In genomic region chr19:11446652-11447301, GRCh38 we compare ENCODE assay signal across 8 cellular contexts. TPM values are rescaled to one million over a fixed set of nuclear protein-coding genes. Genes with fewer than 3 reads are reported as not detected.
DNase-seq lines count a peak whose midpoint lies in the region; ATAC-seq and TF ChIP-seq lines count a peak whose summit lies in the region.

No MANE protein-coding gene starts in this region.

- H3K9me2 ChIP-seq in OCI-LY7 (ENCODE audit: insufficient read depth, low read length): no peaks in the 10 kb centered on the region

- H3K9me3 ChIP-seq in OCI-LY7 (ENCODE audit: low read length): no peaks in the 10 kb centered on the region

- H3K79me2 ChIP-seq in OCI-LY7 (ENCODE audit: insufficient read depth, low read depth, low read length): no peaks in the 10 kb centered on the region

- DNase-seq in DMS 273 (lab: John Stamatoyannopoulos, UW; ENCODE audit: unreplicated experiment) (peak; percentile 80), DMS 273 treated with DMSO at 0.1 percent for 48 hours (lab: John Stamatoyannopoulos, UW) (no peak), OCI-LY7 (ENCODE audit: low spot score) (peak; percentile 59), left cardiac atrium (peak; percentile 59), retina (peak; percentile 66), GDM1 (lab: John Stamatoyannopoulos, UW) (no peak), lower leg skin (ENCODE audit: low spot score in 2 of 2) (no peak)
- DNase-seq in activated naive CD8-positive, alpha-beta T cell treated with anti-CD3 and anti-CD28 coated beads, Interleukin-2, amount 10 ng/mL, durations not matched to agents 7 days and 5 days: peak; percentile 69

- H3K4me3 Mint-ChIP-seq in activated naive CD8-positive, alpha-beta T cell treated with anti-CD3 and anti-CD28 coated beads, Interleukin-2, amount 10 ng/mL, durations not matched to agents 7 days and 5 days: no peak overlapping the region

- H2AFZ ChIP-seq in OCI-LY7 (ENCODE audit: low read length): no peak overlapping the region

- H3K36me3 Mint-ChIP-seq in activated naive CD8-positive, alpha-beta T cell treated with anti-CD3 and anti-CD28 coated beads, Interleukin-2, amount 10 ng/mL, durations not matched to agents 7 days and 5 days: peaks cover 3% of the 10 kb centered on the region

- POLR2A ChIA-PET in OCI-LY7 (lab: Charles Lee): no interaction called here
- POLR2A ChIA-PET in activated naive CD8-positive, alpha-beta T cell treated with anti-CD3 and anti-CD28 coated beads, Interleukin-2, amount 10 ng/mL, durations not matched to agents 7 days and 5 days (lab: Charles Lee): interaction anchor here (1.5 kb wide), 1 partner anchor 12 kb away, joined by 6 read pairs; the partner anchor contains the start of genes ODAD3 and PRKCSH

- no peaks in the 10 kb centered on the region for H4K20me1 ChIP-seq in OCI-LY7 (ENCODE audit: insufficient read depth, low read length)

- 52 to 73% methylated on average over 13 to 23 of the region's 23 CpGs for WGBS in lower leg skin, 2 donors

- TF ChIP-seq CTCF in OCI-LY7 (conservative IDR thresholded peaks at IDR 0.05; ENCODE audit: low read length) (peak; percentile 84), lower leg skin (IDR thresholded peaks at IDR 0.05) (no peak)

- peak; percentile 38 for ATAC-seq in activated naive CD8-positive, alpha-beta T cell treated with anti-CD3 and anti-CD28 coated beads, Interleukin-2, amount 10 ng/mL, durations not matched to agents 7 days and 5 days (ENCODE audit: low read depth)
- peak; percentile 69 to 75 for ATAC-seq in left cardiac atrium

- no peak overlapping the region for H3K4me3 ChIP-seq in OCI-LY7 (ENCODE audit: low read depth, low read length, poor library complexity, severe bottlenecking)
- H3K4me3 ChIP-seq in lower leg skin (ENCODE audit: low read depth, poor library complexity, severe bottlenecking): no peak overlapping the region

- BruUV-seq in OCI-LY7 (replicated peaks; lab: Mats Ljungman, UMichigan): no TSS peak

- H3K27ac ChIP-seq in OCI-LY7 (ENCODE audit: low read depth, low read length, poor library complexity, severe bottlenecking): no peak overlapping the region

- no peak overlapping the region for H3K27ac Mint-ChIP-seq in activated naive CD8-positive, alpha-beta T cell treated with anti-CD3 and anti-CD28 coated beads, Interleukin-2, amount 10 ng/mL, durations not matched to agents 7 days and 5 days

- H3K9me3 Mint-ChIP-seq in activated naive CD8-positive, alpha-beta T cell treated with anti-CD3 and anti-CD28 coated beads, Interleukin-2, amount 10 ng/mL, durations not matched to agents 7 days and 5 days: no peaks in the 10 kb centered on the region

- H3K4me1 Mint-ChIP-seq in activated naive CD8-positive, alpha-beta T cell treated with anti-CD3 and anti-CD28 coated beads, Interleukin-2, amount 10 ng/mL, durations not matched to agents 7 days and 5 days: peaks cover 1% of the 10 kb centered on the region

- no peak overlapping the region for H3K4me2 ChIP-seq in OCI-LY7 (ENCODE audit: low read length)

- H3K36me3 ChIP-seq in OCI-LY7 (ENCODE audit: insufficient read depth, low read length): peaks cover 86% of the 10 kb centered on the region

- CTCF ChIA-PET in OCI-LY7 (lab: Charles Lee; ENCODE audit: unreplicated experiment): interaction anchor here (0.6 kb wide), 1 partner anchor 134 kb away, joined by 4 read pairs; no protein-coding TSS in a partner anchor

- H3K27me3 Mint-ChIP-seq in activated naive CD8-positive, alpha-beta T cell treated with anti-CD3 and anti-CD28 coated beads, Interleukin-2, amount 10 ng/mL, durations not matched to agents 7 days and 5 days: no peaks in the 10 kb centered on the region

- TF ChIP-seq POLR2A in lower leg skin (IDR thresholded peaks at IDR 0.05): no peak

- intact Hi-C loops in OCI-LY7 (cut with micrococcal nuclease; ENCODE audit: unreplicated experiment) (loop anchor here (1.0 to 2.0 kb wide), 2 partner anchors 66 to 153 kb away; no protein-coding TSS in a partner anchor), left cardiac atrium (cut with DNase I) (no loop called here), lower leg skin (cut with DNase I; ENCODE audit: low total_unique reads) (no loop called here)

- peaks cover 5% of the 10 kb centered on the region for H3K4me1 ChIP-seq in OCI-LY7 (ENCODE audit: insufficient read depth, low read length, poor library complexity, severe bottlenecking)

RNA-seq across cellular contexts. Expression of gene PRKCSH, which starts 11.3 kb away (rescaled TPM):
- total RNA-seq in OCI-LY7 (2014; rRNA removed; shearing (Covaris generic)): 61.8 and 95.6 TPM in 2 replicates
- total RNA-seq in OCI-LY7 (2022) (271 and 297 TPM in 2 replicates), left cardiac atrium (100 to 1,000 TPM; 132 to 139 TPM), lower leg skin (100 to 1,000 TPM; 121 to 189 (median 157) TPM)
- 100 to 1,000 TPM; 297 to 310 TPM for total RNA-seq in activated naive CD8-positive, alpha-beta T cell treated with anti-CD3 and anti-CD28 coated beads, Interleukin-2, amount 10 ng/mL, durations not matched to agents 7 days and 5 days

RNA-seq across cellular contexts. Expression of gene ODAD3, which starts 11.9 kb away (rescaled TPM):
- 0.28 and 0.57 TPM in 2 replicates for total RNA-seq in OCI-LY7 (2014; rRNA removed; shearing (Covaris generic))
- total RNA-seq in OCI-LY7 (2022) (0.79 and 1.2 TPM in 2 replicates), left cardiac atrium (under 1 TPM; 0.56 to 0.68 TPM), lower leg skin (1 to 10 TPM in 1 of 4 donors, under 1 TPM in 2, not detected in 1; 0.44 to 1.1 (median 0.94) TPM)
- not detected for total RNA-seq in activated naive CD8-positive, alpha-beta T cell treated with anti-CD3 and anti-CD28 coated beads, Interleukin-2, amount 10 ng/mL, durations not matched to agents 7 days and 5 days

RNA-seq across cellular contexts. Expression of gene RGL3, which starts 27.7 kb away (rescaled TPM):
- total RNA-seq in OCI-LY7 (2014; rRNA removed; shearing (Covaris generic)): 0.41 TPM in 1 of 2 replicates, not detected in the other
- total RNA-seq in OCI-LY7 (2022): 0.49 and 0.61 TPM in 2 replicates
- total RNA-seq in activated naive CD8-positive, alpha-beta T cell treated with anti-CD3 and anti-CD28 coated beads, Interleukin-2, amount 10 ng/mL, durations not matched to agents 7 days and 5 days: not detected
- 10 to 100 TPM; 11.3 to 15.1 TPM for total RNA-seq in left cardiac atrium
- 1 to 10 TPM in 2 of 4 donors, under 1 TPM in 2; 0.17 to 6.3 (median 1.6) TPM for total RNA-seq in lower leg skin

RNA-seq across cellular contexts. Expression of gene ELAVL3, which starts 34.1 kb away (rescaled TPM):
- 0.95 TPM in 1 of 2 replicates, not detected in the other for total RNA-seq in OCI-LY7 (2014; rRNA removed; shearing (Covaris generic))
- total RNA-seq in OCI-LY7 (2022): 0.30 TPM in 1 of 2 replicates, not detected in the other
- not detected for total RNA-seq in activated naive CD8-positive, alpha-beta T cell treated with anti-CD3 and anti-CD28 coated beads, Interleukin-2, amount 10 ng/mL, durations not matched to agents 7 days and 5 days
- total RNA-seq in left cardiac atrium: under 1 TPM; 0.24 to 0.50 TPM
- total RNA-seq in lower leg skin: not detected

RNA-seq across cellular contexts. Expression of gene ZNF653, which starts 58.9 kb away (rescaled TPM):
- total RNA-seq in OCI-LY7 (2014; rRNA removed; shearing (Covaris generic)): 12.3 and 14.1 TPM in 2 replicates
- total RNA-seq in OCI-LY7 (2022) (17.9 and 21.5 TPM in 2 replicates), left cardiac atrium (1 to 10 TPM; 3.7 to 4.9 TPM), lower leg skin (10 to 100 TPM in 3 of 4 donors, 1 to 10 TPM in 1; 8.4 to 16.9 (median 11.6) TPM)
- 10 to 100 TPM; 21.1 to 21.8 TPM for total RNA-seq in activated naive CD8-positive, alpha-beta T cell treated with anti-CD3 and anti-CD28 coated beads, Interleukin-2, amount 10 ng/mL, durations not matched to agents 7 days and 5 days

Comparison
In these comparisons a context has a peak if more than half of its experiments do, and no peak if none do; other contexts are left out.
1. DNase-seq: peak in DMS 273 (single experiment), OCI-LY7 (single experiment), activated naive CD8-positive, alpha-beta T cell treated with anti-CD3 and anti-CD28 coated beads, Interleukin-2, amount 10 ng/mL, durations not matched to agents 7 days and 5 days (single experiment), left cardiac atrium (single experiment) and retina (single experiment); none in DMS 273 treated with DMSO at 0.1 percent for 48 hours (single experiment), GDM1 (single experiment) and lower leg skin (0 of 2).